Comparison of ENCODE assay signal across 11 cellular contexts in the genomic region with DNA sequence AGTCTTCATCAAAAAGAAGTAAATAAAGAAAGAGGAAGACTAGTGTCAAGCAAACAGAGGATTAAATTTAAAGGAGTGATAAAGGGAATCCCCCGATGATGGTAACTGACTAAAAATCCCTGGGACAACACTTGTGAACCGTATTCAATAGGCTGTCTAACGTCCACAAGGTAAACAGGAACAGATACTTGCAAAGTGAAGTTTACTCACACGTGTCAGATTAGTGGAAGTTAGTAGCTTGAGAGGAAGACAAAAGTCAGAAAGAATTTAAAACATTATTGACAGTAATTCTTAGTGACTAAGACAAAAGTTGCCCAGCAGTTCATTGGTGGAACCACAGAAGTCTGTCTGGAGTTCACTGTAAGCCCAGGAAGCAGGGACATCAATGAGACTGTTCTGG.
A peak's percentile ranks its signal among the peaks of the same experiment; 100 is the strongest.
DNase-seq lines count a peak whose midpoint lies in the region; ATAC-seq lines count a peak whose summit lies in the region.
"Had no signal": no experiment of that assay in that cellular context is flagged by ENCODE, and none has a peak within 500 bp of the region (broad histone marks: within the 10 kb centered on the region; RNA-seq: fewer than 3 reads in every experiment).

No MANE protein-coding gene starts in this region.

- peak in 1 of 2 donors; percentile 9 for DNase-seq in memory B cell (ENCODE audit: low spot score in 2 of 2)
- DNase-seq in NCI-H1417 treated with DMSO at 0.1 percent for 48 hours (lab: John Stamatoyannopoulos, UW), result no peak
- DNase-seq in activated naive CD4-positive, alpha-beta T cell treated with anti-CD3 and anti-CD28 coated beads, Interleukin-2, amount 10 ng/mL, durations not matched to agents 7 days and 5 days, result no peak
- DNase-seq in HuH-7 (ENCODE audit: low spot score), result no peak
- DNase-seq in NCI-H2196 treated with DMSO at 0.1 percent for 48 hours (lab: John Stamatoyannopoulos, UW; ENCODE audit: unreplicated experiment), result no peak
- DNase-seq: IMR-90; right lobe of liver; stimulated activated naive CD4-positive, alpha-beta T cell had no signal

- peak overlapping the region; percentile 16 for H3K4me3 Mint-ChIP-seq in memory B cell
- no peak overlapping the region for H3K4me3 Mint-ChIP-seq in activated naive CD4-positive, alpha-beta T cell treated with anti-CD3 and anti-CD28 coated beads, Interleukin-2, amount 10 ng/mL, durations not matched to agents 7 days and 5 days

- H3K36me3 Mint-ChIP-seq in memory B cell, result no peaks in the 10 kb centered on the region
- no peaks in the 10 kb centered on the region for H3K36me3 Mint-ChIP-seq in activated naive CD4-positive, alpha-beta T cell treated with anti-CD3 and anti-CD28 coated beads, Interleukin-2, amount 10 ng/mL, durations not matched to agents 7 days and 5 days

- H3K27ac Mint-ChIP-seq in memory B cell, result peak overlapping the region; percentile 79
- H3K27ac Mint-ChIP-seq in activated naive CD4-positive, alpha-beta T cell treated with anti-CD3 and anti-CD28 coated beads, Interleukin-2, amount 10 ng/mL, durations not matched to agents 7 days and 5 days, result no peak overlapping the region

- H3K27me3 Mint-ChIP-seq in memory B cell, result no peaks in the 10 kb centered on the region
- H3K27me3 Mint-ChIP-seq in activated naive CD4-positive, alpha-beta T cell treated with anti-CD3 and anti-CD28 coated beads, Interleukin-2, amount 10 ng/mL, durations not matched to agents 7 days and 5 days, result no peaks in the 10 kb centered on the region

- ATAC-seq in GM18873 (IDR thresholded peaks at IDR 0.05; ENCODE audit: low FRiP score, unreplicated experiment) (peak; percentile 78), HG02571 (IDR thresholded peaks at IDR 0.05; ENCODE audit: unreplicated experiment) (peak; percentile 85), HG03520 (IDR thresholded peaks at IDR 0.05; ENCODE audit: unreplicated experiment) (peak; percentile 81), memory B cell (ENCODE audit: low read depth) (peak; percentile 95)

- CTCF ChIA-PET in activated naive CD4-positive, alpha-beta T cell treated with anti-CD3 and anti-CD28 coated beads, Interleukin-2, amount 10 ng/mL, durations not matched to agents 7 days and 5 days (lab: Charles Lee), result no interaction called here

- H3K4me1 Mint-ChIP-seq in memory B cell, result peaks cover 11% of the 10 kb centered on the region
- no peaks in the 10 kb centered on the region for H3K4me1 Mint-ChIP-seq in activated naive CD4-positive, alpha-beta T cell treated with anti-CD3 and anti-CD28 coated beads, Interleukin-2, amount 10 ng/mL, durations not matched to agents 7 days and 5 days

- H3K9me3 Mint-ChIP-seq in memory B cell, result no peaks in the 10 kb centered on the region
- no peaks in the 10 kb centered on the region for H3K9me3 Mint-ChIP-seq in activated naive CD4-positive, alpha-beta T cell treated with anti-CD3 and anti-CD28 coated beads, Interleukin-2, amount 10 ng/mL, durations not matched to agents 7 days and 5 days
